8 cellular contexts compared by ENCODE assay signal in genomic region chr11:47393163-47394049, GRCh38. TPM values are rescaled to one million over a fixed set of nuclear protein-coding genes. Genes with fewer than 3 reads are reported as not detected.
DNase-seq lines count a peak whose midpoint lies in the region; ATAC-seq, FAIRE-seq and TF ChIP-seq lines count a peak whose summit lies in the region.

No MANE protein-coding gene starts in this region.

- no peak overlapping the region for H3K4me3 ChIP-seq in fibroblast of the aortic adventitia (ENCODE audit: low read depth, low read length)

- no peak for DNase-seq in GM12892 (ENCODE audit: insufficient read length)
- peak; percentile 73 for DNase-seq in SKM-1 treated with dmso at 0.1 percent for 144 hours (lab: John Stamatoyannopoulos, UW; ENCODE audit: unreplicated experiment)
- DNase-seq in fibroblast of the aortic adventitia (ENCODE audit: low read depth): peak; percentile 47
- DNase-seq in renal cortical epithelial cell (ENCODE audit: low read depth): peak; percentile 32
- no peak for DNase-seq in NCI-H345 (lab: John Stamatoyannopoulos, UW)
- DNase-seq in NCI-H524 (lab: John Stamatoyannopoulos, UW): no peak
- no peak for DNase-seq in T-helper 9 cell
- DNase-seq in WTC11 (ENCODE audit: low spot score): no peak

- POLR2A ChIA-PET in WTC11 (lab: Charles Lee): no interaction called here

- H3K27ac Mint-ChIP-seq in WTC11: no peak overlapping the region

- FAIRE-seq in GM12892 (lab: Jason Lieb, UNC): peak; percentile 63

- CTCF ChIA-PET in WTC11 (lab: Charles Lee): interaction anchor here (0.6 to 2.5 kb wide), 3 partner anchors 19 to 131 kb away, joined by 3 to 19 read pairs (median 4); no protein-coding TSS in a partner anchor

- no peaks in the 10 kb centered on the region for H3K27me3 Mint-ChIP-seq in WTC11 (ENCODE audit: low read depth)

- TF ChIP-seq POLR2A in GM12892 (IDR thresholded peaks at IDR 0.05; ENCODE audit: low read depth, low read length): no peak

- peaks cover 9% of the 10 kb centered on the region for H3K4me1 Mint-ChIP-seq in WTC11

- H3K9me3 Mint-ChIP-seq in WTC11: no peaks in the 10 kb centered on the region

- ATAC-seq in WTC11: no peak

- no peak overlapping the region for H3K4me3 Mint-ChIP-seq in WTC11

- no peaks in the 10 kb centered on the region for H3K36me3 Mint-ChIP-seq in WTC11

- TF ChIP-seq CTCF in fibroblast of the aortic adventitia (IDR thresholded peaks at IDR 0.05; ENCODE audit: insufficient read depth, low read length) (no peak), WTC11 (IDR thresholded peaks at IDR 0.05) (no peak)

TF ChIP-seq in WTC11, 78 proteins besides CTCF, POLR2A, EP300 and RAD21 (continues in another document):
- TF ChIP-seq ZSCAN18 (CRISPR knock-in tag; IDR thresholded peaks at IDR 0.05): no peak
- no peak for TF ChIP-seq E2F5 (CRISPR knock-in tag; IDR thresholded peaks at IDR 0.05)
- no peak for TF ChIP-seq ZBTB43 (CRISPR knock-in tag; IDR thresholded peaks at IDR 0.05)
- TF ChIP-seq ZNF396 (CRISPR knock-in tag; IDR thresholded peaks at IDR 0.05; ENCODE audit: borderline replicate concordance): no peak
- no peak for TF ChIP-seq ZNF671 (CRISPR knock-in tag; IDR thresholded peaks at IDR 0.05)
- TF ChIP-seq NR2C2 (CRISPR knock-in tag; IDR thresholded peaks at IDR 0.05): no peak
- no peak for TF ChIP-seq SMAD4 (CRISPR knock-in tag; IDR thresholded peaks at IDR 0.05)
- no peak for TF ChIP-seq ATF2 (CRISPR knock-in tag; IDR thresholded peaks at IDR 0.05; ENCODE audit: borderline replicate concordance, low read depth)
- no peak for TF ChIP-seq ELF4 (CRISPR knock-in tag; IDR thresholded peaks at IDR 0.05; ENCODE audit: low read depth)
- no peak for TF ChIP-seq MAX (CRISPR knock-in tag; IDR thresholded peaks at IDR 0.05)
- no peak for TF ChIP-seq ZNF219 (CRISPR knock-in tag; IDR thresholded peaks at IDR 0.05; ENCODE audit: borderline replicate concordance)
- no peak for TF ChIP-seq MXD4 (CRISPR knock-in tag; IDR thresholded peaks at IDR 0.05; ENCODE audit: borderline replicate concordance)
- no peak for TF ChIP-seq ARID4B (CRISPR knock-in tag; IDR thresholded peaks at IDR 0.05; ENCODE audit: borderline replicate concordance)
- TF ChIP-seq PREB (CRISPR knock-in tag; IDR thresholded peaks at IDR 0.05; ENCODE audit: borderline replicate concordance): no peak
- no peak for TF ChIP-seq JAZF1 (CRISPR knock-in tag; IDR thresholded peaks at IDR 0.05)

RNA-seq across cellular contexts. Expression of gene SLC39A13, which starts 15.0 kb away (rescaled TPM):
- 7.0 TPM for polyA plus RNA-seq in GM12892 (2012; ENCODE audit: missing spikeins)
- total RNA-seq in fibroblast of the aortic adventitia (ENCODE audit: low replicate concordance) (28.5 and 47.5 TPM in 2 replicates), renal cortical epithelial cell (51.9 and 140 TPM in 2 replicates), WTC11 (2021) (32.8 to 38.2 TPM (median 35.1 TPM) in 3 replicates)

RNA-seq across cellular contexts. Expression of gene SPI1, which starts 15.1 kb away (rescaled TPM):
- polyA plus RNA-seq in GM12892 (2012; ENCODE audit: missing spikeins): 5.5 TPM
- not detected in 2 replicates for total RNA-seq in fibroblast of the aortic adventitia (ENCODE audit: low replicate concordance)
- total RNA-seq in renal cortical epithelial cell: not detected in 2 replicates
- 0.21 to 0.59 TPM (median 0.39 TPM) in 3 replicates for total RNA-seq in WTC11 (2021)

RNA-seq across cellular contexts. Expression of gene PSMC3, which starts 32.8 kb away (rescaled TPM):
- polyA plus RNA-seq in GM12892 (2012; ENCODE audit: missing spikeins): 132 TPM
- total RNA-seq in fibroblast of the aortic adventitia (ENCODE audit: low replicate concordance) (52.3 and 128 TPM in 2 replicates), renal cortical epithelial cell (169 and 186 TPM in 2 replicates), WTC11 (2021) (141 to 162 TPM (median 143 TPM) in 3 replicates)

RNA-seq across cellular contexts. Expression of gene MYBPC3, which starts 40.9 kb away (rescaled TPM):
- polyA plus RNA-seq in GM12892 (2012; ENCODE audit: missing spikeins): not detected
- total RNA-seq in fibroblast of the aortic adventitia (ENCODE audit: low replicate concordance) (not detected in 2 replicates), renal cortical epithelial cell (not detected in 2 replicates), WTC11 (2021) (0.07 TPM in 2 of 3 replicates, not detected in the other)

RNA-seq across cellular contexts. Expression of gene RAPSN, which starts 55.5 kb away (rescaled TPM):
- 0.59 TPM for polyA plus RNA-seq in GM12892 (2012; ENCODE audit: missing spikeins)
- 0.09 TPM in 1 of 2 replicates, not detected in the other for total RNA-seq in fibroblast of the aortic adventitia (ENCODE audit: low replicate concordance)
- total RNA-seq in renal cortical epithelial cell: 0.10 and 0.17 TPM in 2 replicates
- total RNA-seq in WTC11 (2021): 0.32 to 0.66 TPM (median 0.34 TPM) in 3 replicates

Comparison
In these comparisons a context has a peak if more than half of its experiments do, and no peak if none do; other contexts are left out.
1. DNase-seq: peak in SKM-1 treated with dmso at 0.1 percent for 144 hours (single experiment), fibroblast of the aortic adventitia (single experiment) and renal cortical epithelial cell (single experiment); none in GM12892 (single experiment), NCI-H345 (single experiment), NCI-H524 (0 of 2), T-helper 9 cell (single experiment) and WTC11 (single experiment).